ENCODE assay signal across 8 cellular contexts in the genomic region with DNA sequence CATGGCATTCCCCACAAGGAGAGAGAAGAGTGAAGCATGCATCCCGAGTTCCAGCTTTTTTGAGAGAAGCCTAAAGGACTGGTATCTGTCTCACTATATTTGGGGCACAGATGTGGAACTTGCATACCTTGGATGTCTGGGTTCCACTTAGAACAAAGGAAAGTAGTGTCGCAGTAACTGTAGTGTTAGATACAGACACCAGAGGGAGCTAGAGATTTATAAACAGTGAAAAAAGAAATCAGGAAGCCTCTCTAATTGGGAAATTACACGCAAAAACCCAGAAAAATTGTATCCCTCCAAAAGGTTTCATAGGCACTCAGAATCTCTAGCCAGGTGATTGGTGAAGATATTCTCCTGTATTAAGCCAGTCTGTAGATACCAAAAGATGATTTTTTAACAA. TPM values are rescaled to one million over a fixed set of nuclear protein-coding genes. Genes with fewer than 3 reads are reported as not detected.
A peak's percentile ranks its signal among the peaks of the same experiment; 100 is the strongest.
DNase-seq lines count a peak whose midpoint lies in the region; ATAC-seq, FAIRE-seq and TF ChIP-seq lines count a peak whose summit lies in the region.

No MANE protein-coding gene starts in this region.

- RAD21 ChIA-PET in GM12878 (lab: Charles Lee; ENCODE audit: unreplicated experiment) = interaction anchor here (1.2 kb wide), 1 partner anchor 216 kb away, joined by 13 read pairs; no protein-coding TSS in a partner anchor

- H3K4me1 ChIP-seq in Loucy (ENCODE audit: insufficient read depth, low read length, poor library complexity, severe bottlenecking) (no peaks in the 10 kb centered on the region), GM12878 (ENCODE audit: control insufficient read depth, insufficient read depth, low read length) (no peaks in the 10 kb centered on the region)

- no peak for TF ChIP-seq EP300 in GM12878 (IDR thresholded peaks at IDR 0.05; ENCODE audit: borderline replicate concordance in 1 of 2, control insufficient read depth in 1 of 2, low read depth in 2 of 2, low read length in 2 of 2)

- 0% methylated on average over 3 of the region's 3 CpGs for WGBS in GM12878 (ENCODE audit: insufficient coverage, insufficient replicate concordance, low lambda C conversion rate, missing lambda C conversion rate)

- no peaks in the 10 kb centered on the region for H3K36me3 ChIP-seq in Loucy (ENCODE audit: insufficient read depth, low read length)
- H3K36me3 ChIP-seq in GM12878 (ENCODE audit: control insufficient read depth in 2 of 2, insufficient read depth in 2 of 2, low read length in 1 of 2) = no peaks in the 10 kb centered on the region

- H3K4me3 ChIP-seq in Loucy (ENCODE audit: low read length, poor library complexity, severe bottlenecking) (no peak overlapping the region), GM12878 (no peak overlapping the region)

- no peak overlapping the region for H3K9ac ChIP-seq in Loucy (ENCODE audit: low read depth, low read length, poor library complexity, severe bottlenecking)
- no peak overlapping the region for H3K9ac ChIP-seq in GM12878 (ENCODE audit: control insufficient read depth, insufficient read depth, low read length)

- TF ChIP-seq POLR2A in GM12878 (IDR thresholded peaks at IDR 0.05; ENCODE audit: low read depth, low read length) = no peak

- in situ Hi-C loops in GM12878 (cut with MboI) = no loop called here

- H3K27me3 Mint-ChIP-seq in mesothelial cell of epicardium (ENCODE audit: low read depth) = peaks cover 5% of the 10 kb centered on the region
- H3K27me3 Mint-ChIP-seq in natural killer cell treated with Interleukin-12 subunit alpha and Interleukin-12 subunit beta and Interleukin-15 and Interleukin-18, amount 100 ng/mL, for 72 hours = no peaks in the 10 kb centered on the region

- H3K27ac Mint-ChIP-seq in mesothelial cell of epicardium = no peak overlapping the region
- no peak overlapping the region for H3K27ac Mint-ChIP-seq in natural killer cell treated with Interleukin-12 subunit alpha and Interleukin-12 subunit beta and Interleukin-15 and Interleukin-18, amount 100 ng/mL, for 72 hours

- peak; percentile 51 for DNase-seq in DMS 273 (lab: John Stamatoyannopoulos, UW; ENCODE audit: unreplicated experiment)
- DNase-seq in DMS 273 treated with DMSO at 0.1 percent for 48 hours (lab: John Stamatoyannopoulos, UW) = no peak
- DNase-seq in GM12878 (ENCODE audit: low read depth, low spot score) = no peak
- DNase-seq in mesothelial cell of epicardium (ENCODE audit: low spot score in 2 of 2, unreplicated experiment in 2 of 2) = no peak
- no peak for DNase-seq in natural killer cell treated with Interleukin-12 subunit alpha and Interleukin-12 subunit beta and Interleukin-15 and Interleukin-18, amount 100 ng/mL, for 72 hours (ENCODE audit: low spot score)

- no peaks in the 10 kb centered on the region for H3K79me2 ChIP-seq in Loucy (ENCODE audit: insufficient read depth, low read length)
- H3K79me2 ChIP-seq in GM12878 (ENCODE audit: control insufficient read depth, insufficient read depth, low read length) = no peaks in the 10 kb centered on the region

- no peaks in the 10 kb centered on the region for H3K9me2 ChIP-seq in Loucy (replicated peaks; ENCODE audit: low read depth, low read length)

- no peak overlapping the region for H3K4me3 Mint-ChIP-seq in mesothelial cell of epicardium
- no peak overlapping the region for H3K4me3 Mint-ChIP-seq in natural killer cell treated with Interleukin-12 subunit alpha and Interleukin-12 subunit beta and Interleukin-15 and Interleukin-18, amount 100 ng/mL, for 72 hours

- no peak overlapping the region for H2AFZ ChIP-seq in Loucy (ENCODE audit: low read length)
- no peak overlapping the region for H2AFZ ChIP-seq in GM12878 (ENCODE audit: control insufficient read depth, low read depth, low read length)

- TF ChIP-seq CTCF in Loucy (conservative IDR thresholded peaks at IDR 0.05; ENCODE audit: low read length) = peak; percentile 62
- TF ChIP-seq CTCF in GM12878 (IDR thresholded peaks at IDR 0.05 in 2 of 3, conservative IDR thresholded peaks at IDR 0.05 in 1 of 3; ENCODE audit: control insufficient read depth in 2 of 3, extremely low read depth in 1 of 3, insufficient read depth in 1 of 3, low read depth in 3 of 3, low read length in 3 of 3) = peak; percentile 49 to 56 (median 51); a peak in 4 of 6 replicates
- TF ChIP-seq CTCF in mesothelial cell of epicardium (IDR thresholded peaks at IDR 0.05; ENCODE audit: unreplicated experiment) = peak; percentile 87

- no peak for FAIRE-seq in GM12878 (lab: Jason Lieb, UNC)

- no peak overlapping the region for H3K27ac ChIP-seq in GM12878 (ENCODE audit: control insufficient read depth, insufficient read depth)

- TF ChIP-seq RAD21 in GM12878 (IDR thresholded peaks at IDR 0.05; ENCODE audit: insufficient read depth, low read depth, low read length) = peak; percentile 65

- ATAC-seq in GM12878 = peak; percentile 52; the same call in 2 of the 3 replicates
- no peak for ATAC-seq in HG02852 (IDR thresholded peaks at IDR 0.05; ENCODE audit: unreplicated experiment)
- no peak for ATAC-seq in GM19455 (IDR thresholded peaks at IDR 0.05; ENCODE audit: unreplicated experiment)
- no peak for ATAC-seq in natural killer cell treated with Interleukin-12 subunit alpha and Interleukin-12 subunit beta and Interleukin-15 and Interleukin-18, amount 100 ng/mL, for 72 hours

- H3K4me2 ChIP-seq in Loucy (ENCODE audit: low read depth, low read length, poor library complexity, severe bottlenecking) = no peak overlapping the region
- H3K4me2 ChIP-seq in GM12878 (ENCODE audit: control insufficient read depth, insufficient read depth) = no peak overlapping the region

- POLR2A ChIA-PET in GM12878 (lab: Charles Lee) = no interaction called here

- H3K9me3 Mint-ChIP-seq in mesothelial cell of epicardium = peaks cover 13% of the 10 kb centered on the region
- no peaks in the 10 kb centered on the region for H3K9me3 Mint-ChIP-seq in natural killer cell treated with Interleukin-12 subunit alpha and Interleukin-12 subunit beta and Interleukin-15 and Interleukin-18, amount 100 ng/mL, for 72 hours

- BruUV-seq in GM12878 (replicated peaks; lab: Mats Ljungman, UMichigan) = no TSS peak

- no peaks in the 10 kb centered on the region for H3K36me3 Mint-ChIP-seq in mesothelial cell of epicardium
- no peaks in the 10 kb centered on the region for H3K36me3 Mint-ChIP-seq in natural killer cell treated with Interleukin-12 subunit alpha and Interleukin-12 subunit beta and Interleukin-15 and Interleukin-18, amount 100 ng/mL, for 72 hours

- CTCF ChIA-PET in GM12878 (lab: Yijun Ruan, JAX) = interaction anchor here (0.6 to 1.6 kb wide), 14 partner anchors 8 to 1511 kb away, joined by 3 to 10 read pairs (median 3); no protein-coding TSS in a partner anchor

- peaks cover 17% of the 10 kb centered on the region for H3K4me1 Mint-ChIP-seq in mesothelial cell of epicardium
- H3K4me1 Mint-ChIP-seq in natural killer cell treated with Interleukin-12 subunit alpha and Interleukin-12 subunit beta and Interleukin-15 and Interleukin-18, amount 100 ng/mL, for 72 hours (ENCODE audit: low read depth in 2 of 2) = no peaks in the 10 kb centered on the region

- no peaks in the 10 kb centered on the region for H3K9me3 ChIP-seq in Loucy (ENCODE audit: insufficient read depth, low read depth, low read length)
- H3K9me3 ChIP-seq in GM12878 (replicated peaks; ENCODE audit: control insufficient read depth, insufficient read depth, low read length) = no peaks in the 10 kb centered on the region

- H3K27me3 ChIP-seq in Loucy (ENCODE audit: insufficient read depth, low read length, poor library complexity, severe bottlenecking) = no peaks in the 10 kb centered on the region
- no peaks in the 10 kb centered on the region for H3K27me3 ChIP-seq in GM12878 (replicated peaks in 1 of 2; ENCODE audit: control insufficient read depth in 2 of 2, insufficient read depth in 2 of 2, low read length in 1 of 2)

- H4K20me1 ChIP-seq in Loucy (ENCODE audit: insufficient read depth, low read length, poor library complexity, severe bottlenecking) (no peaks in the 10 kb centered on the region), GM12878 (ENCODE audit: control insufficient read depth, insufficient read depth) (no peaks in the 10 kb centered on the region)

- SMC1A ChIA-PET in GM12878 (lab: Charles Lee; ENCODE audit: uncharacterized antibody, unreplicated experiment) = interaction anchor here (0.8 to 1.5 kb wide), 6 partner anchors 66 to 1540 kb away, joined by 3 to 5 read pairs (median 4); no protein-coding TSS in a partner anchor

- intact Hi-C loops in GM12878 (cut with micrococcal nuclease; ENCODE audit: unreplicated experiment) = no loop called here

- no peaks in the 10 kb centered on the region for H3F3A ChIP-seq in Loucy (ENCODE audit: low read depth)

TF ChIP-seq in GM12878, 131 proteins besides CTCF, POLR2A, EP300 and RAD21:
- no peak for TF ChIP-seq POLR2AphosphoS5 (IDR thresholded peaks at IDR 0.05; ENCODE audit: low read length)
- TF ChIP-seq KDM1A (IDR thresholded peaks at IDR 0.05; ENCODE audit: borderline replicate concordance) = no peak
- peak; percentile 48; the same call in 1 of the 2 replicates for TF ChIP-seq SMC3 (IDR thresholded peaks at IDR 0.05; ENCODE audit: borderline replicate concordance, low read length)
- no peak for TF ChIP-seq HDAC6 (IDR thresholded peaks at IDR 0.05; ENCODE audit: unreplicated experiment)
- no peak for TF ChIP-seq ZSCAN29 (IDR thresholded peaks at IDR 0.05)
- no peak for TF ChIP-seq GATAD2B (conservative IDR thresholded peaks at IDR 0.05; ENCODE audit: low read depth)

RNA-seq across cellular contexts. Expression of a gene that starts 34.4 kb away (rescaled TPM):
- not detected in 2 replicates for total RNA-seq in GM12878 (2013; cell fraction: nucleolus; rRNA removed)
- total RNA-seq in GM12878 (2014; rRNA removed) (not detected in 2 replicates), GM12878 (2014; rRNA removed; fragmentation: Illumina TruSeq; extraction: Trizol) (not detected in 2 replicates), GM12878 (2021) (not detected in 2 replicates), mesothelial cell of epicardium (6.0 to 8.0 TPM (median 6.1 TPM) in 3 replicates)
- not detected for polyA plus RNA-seq in GM12878 (2011; ENCODE audit: low read depth)
- polyA plus RNA-seq in GM12878 (2011; rRNA removed) (0.46 and 0.85 TPM in 2 replicates), GM12878 (2014; fragmentation: Illumina TruSeq; extraction: Trizol) (not detected in 2 replicates), GM12878 (2014; fragmentation: Nextera tagmentation; extraction: Ambion mirVana) (not detected), GM12878 (2014; rRNA removed) (not detected in 2 replicates), GM12878 (2016; fragmentation: Nextera tagmentation; extraction: Ambion mirVana) (not detected)
- 0.12 and 0.15 TPM in 2 replicates for polyA plus RNA-seq in GM12878 (2011; cell fraction: cytosol; rRNA removed)
- polyA plus RNA-seq in GM12878 (2011; cell fraction: nucleus; rRNA removed) = 0.04 and 0.24 TPM in 2 replicates
- polyA plus RNA-seq in GM12878 (2012) = 0.04 TPM in 1 of 2 replicates, not detected in the other
- polyA minus RNA-seq in GM12878 (2011; rRNA and poly(A)+ RNA removed) = 0.10 and 0.22 TPM in 2 replicates
- not detected in 2 replicates for polyA minus RNA-seq in GM12878 (2011; cell fraction: cytosol; rRNA and poly(A)+ RNA removed)
- polyA minus RNA-seq in GM12878 (2011; cell fraction: nucleus; rRNA and poly(A)+ RNA removed) = 0.19 and 0.24 TPM in 2 replicates
- total RNA-seq in natural killer cell treated with Interleukin-12 subunit alpha and Interleukin-12 subunit beta and Interleukin-15 and Interleukin-18, amount 100 ng/mL, for 72 hours = not detected
